ENCODE assay signal across 8 cellular contexts in genomic region chr10:101120884-101121660, GRCh38.
DNase-seq lines count a peak whose midpoint lies in the region; ATAC-seq and TF ChIP-seq lines count a peak whose summit lies in the region.

No MANE protein-coding gene starts in this region.

- TF ChIP-seq CTCF in fibroblast of pulmonary artery (IDR thresholded peaks at IDR 0.05; ENCODE audit: low read length, missing control alignments), result no peak

- ATAC-seq in GM21619 (IDR thresholded peaks at IDR 0.05; ENCODE audit: unreplicated experiment) (peak; percentile 60), HG03342 (IDR thresholded peaks at IDR 0.05; ENCODE audit: unreplicated experiment) (no peak)

- H3K4me3 ChIP-seq in fibroblast of pulmonary artery (replicated peaks; ENCODE audit: low read depth, low read length), result peak overlapping the region; percentile 49

- DNase-seq in activated CD4-positive, alpha-beta T cell treated with anti-CD3 and anti-CD28 coated beads for 48 hours, result peak; percentile 45
- DNase-seq in fibroblast of pulmonary artery (ENCODE audit: low read depth) (no peak), retina (peak; percentile 73), NCI-H2081 treated with DMSO at 0.1 percent for 48 hours (lab: John Stamatoyannopoulos, UW) (no peak), RPMI8226 (no peak), NCI-H2029 treated with DMSO at 0.1 percent for 48 hours (lab: John Stamatoyannopoulos, UW) (no peak)

Comparison
In these comparisons a context has a peak if more than half of its experiments do, and no peak if none do; other contexts are left out.
1. DNase-seq: peak in activated CD4-positive, alpha-beta T cell treated with anti-CD3 and anti-CD28 coated beads for 48 hours (single experiment) and retina (single experiment); none in fibroblast of pulmonary artery (single experiment), NCI-H2081 treated with DMSO at 0.1 percent for 48 hours (single experiment), RPMI8226 (single experiment) and NCI-H2029 treated with DMSO at 0.1 percent for 48 hours (single experiment).